In genomic region chr12:91913124-91913523, GRCh38 we compare ENCODE assay signal across 24 cellular contexts.
"Had no signal": no experiment of that assay in that cellular context is flagged by ENCODE, and none has a peak within 500 bp of the region (broad histone marks: within the 10 kb centered on the region; RNA-seq: fewer than 3 reads in every experiment).

No MANE protein-coding gene starts in this region.

- H3K4me3 ChIP-seq: ascending aorta, breast epithelium, cardiac muscle cell, colonic mucosa, esophagus squamous epithelium had no signal

- H3K36me3 ChIP-seq: ascending aorta, breast epithelium, cardiac muscle cell, colonic mucosa, esophagus squamous epithelium had no signal

- H3K27ac Mint-ChIP-seq: activated CD8-positive, alpha-beta T cell treated with anti-CD3 and anti-CD28 coated beads for 36 hours; activated naive CD4-positive, alpha-beta T cell treated with anti-CD3 and anti-CD28 coated beads for 36 hours; activated naive CD4-positive, alpha-beta T cell treated with anti-CD3 and anti-CD28 coated beads, Interleukin-2, amount 50 U/mL, for 72 hours; activated naive CD8-positive, alpha-beta T cell treated with anti-CD3 and anti-CD28 coated beads, Interleukin-2, amount 10 ng/mL, durations not matched to agents 7 days and 5 days; activated T-cell treated with anti-CD3 and anti-CD28 coated beads, Interleukin-2, amount 50 U/mL, for 72 hours had no signal

- H3K4me1 Mint-ChIP-seq: activated naive CD8-positive, alpha-beta T cell treated with anti-CD3 and anti-CD28 coated beads, Interleukin-2, amount 10 ng/mL, durations not matched to agents 7 days and 5 days had no signal

- H3K9me3 ChIP-seq: ascending aorta, breast epithelium, colonic mucosa, esophagus squamous epithelium had no signal

- H3K4me3 Mint-ChIP-seq: activated CD8-positive, alpha-beta T cell treated with anti-CD3 and anti-CD28 coated beads for 36 hours; activated naive CD4-positive, alpha-beta T cell treated with anti-CD3 and anti-CD28 coated beads for 36 hours; activated naive CD8-positive, alpha-beta T cell treated with anti-CD3 and anti-CD28 coated beads, Interleukin-2, amount 10 ng/mL, durations not matched to agents 7 days and 5 days; activated T-cell treated with anti-CD3 and anti-CD28 coated beads, Interleukin-2, amount 50 U/mL, for 72 hours; brain had no signal

- H3K27ac ChIP-seq: ascending aorta, breast epithelium, cardiac muscle cell, colonic mucosa, epithelial cell of prostate, esophagus squamous epithelium had no signal

- DNase-seq: activated CD4-positive, alpha-beta T cell treated with anti-CD3 and anti-CD28 coated beads for 48 hours; activated CD4-positive, alpha-beta T cell treated with anti-CD3 and anti-CD28 coated beads, Interleukin-2, amount 50 U/mL, for 1 hour; activated CD4-positive, alpha-beta T cell treated with anti-CD3 and anti-CD28 coated beads, Interleukin-2, amount 50 U/mL, for 48 hours; activated CD8-positive, alpha-beta memory T cell treated with anti-CD3 and anti-CD28 coated beads for 24 hours; activated CD8-positive, alpha-beta T cell treated with anti-CD3 and anti-CD28 coated beads for 36 hours; activated effector memory CD4-positive, alpha-beta T cell treated with Interleukin-2 at 50 U/mL for 16 hours; activated gamma-delta T cell treated with Interleukin-2 at 50 U/mL for 16 hours; activated naive CD4-positive, alpha-beta T cell treated with anti-CD3 and anti-CD28 coated beads for 36 hours; activated naive CD8-positive, alpha-beta T cell treated with anti-CD3 and anti-CD28 coated beads, Interleukin-2, amount 10 ng/mL, durations not matched to agents 7 days and 5 days; activated T-cell treated with anti-CD3 and anti-CD28 coated beads, Interleukin-2, amount 50 U/mL, for 72 hours; central memory CD4-positive, alpha-beta T cell; cerebellar nuclear complex; colonic mucosa; effector CD8-positive, alpha-beta T cell; esophagus squamous epithelium; head of caudate nucleus; T-helper 1 cell; T-helper 2 cell had no signal

- ATAC-seq: activated CD8-positive, alpha-beta T cell treated with anti-CD3 and anti-CD28 coated beads for 36 hours; activated naive CD4-positive, alpha-beta T cell treated with anti-CD3 and anti-CD28 coated beads, Interleukin-2, amount 50 U/mL, for 72 hours had no signal

- H3K27me3 ChIP-seq: ascending aorta, breast epithelium, cardiac muscle cell, colonic mucosa, esophagus squamous epithelium had no signal

- H3K36me3 Mint-ChIP-seq: activated naive CD8-positive, alpha-beta T cell treated with anti-CD3 and anti-CD28 coated beads, Interleukin-2, amount 10 ng/mL, durations not matched to agents 7 days and 5 days; brain had no signal

- H3K4me1 ChIP-seq: ascending aorta, breast epithelium, colonic mucosa, esophagus squamous epithelium had no signal

- H3K27me3 Mint-ChIP-seq: activated CD8-positive, alpha-beta T cell treated with anti-CD3 and anti-CD28 coated beads for 36 hours; activated naive CD8-positive, alpha-beta T cell treated with anti-CD3 and anti-CD28 coated beads, Interleukin-2, amount 10 ng/mL, durations not matched to agents 7 days and 5 days; brain had no signal
